8 cellular contexts compared by ENCODE assay signal in the genomic region with DNA sequence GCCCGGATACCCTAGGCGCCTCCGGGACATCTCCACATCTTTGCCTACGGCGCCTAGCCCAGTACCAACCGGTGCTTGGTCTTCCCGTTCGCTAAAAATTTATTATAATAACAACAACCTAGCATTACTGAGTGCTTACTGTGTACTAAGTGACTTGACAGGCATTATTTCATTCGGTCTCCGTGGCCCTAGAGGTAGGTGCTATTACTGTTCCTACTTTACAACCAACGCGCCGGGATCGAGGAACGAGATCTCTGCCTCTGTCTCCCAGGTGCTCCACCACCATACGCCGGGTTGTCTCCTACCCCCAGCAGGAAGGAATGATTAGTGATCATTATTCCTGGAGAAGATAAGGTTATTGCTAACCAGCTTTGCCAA. TPM values are rescaled to one million over a fixed set of nuclear protein-coding genes. Genes with fewer than 3 reads are reported as not detected.
DNase-seq lines count a peak whose midpoint lies in the region; ATAC-seq and TF ChIP-seq lines count a peak whose summit lies in the region.

No MANE protein-coding gene starts in this region.

- H3K36me3 ChIP-seq in SK-N-MC (ENCODE audit: insufficient read depth, low read length) (no peaks in the 10 kb centered on the region), fibroblast of lung (ENCODE audit: control insufficient read depth, insufficient read depth, low read length) (no peaks in the 10 kb centered on the region), osteoblast (ENCODE audit: insufficient read depth, low read length) (no peaks in the 10 kb centered on the region)

- no peaks in the 10 kb centered on the region for H3K9me3 ChIP-seq in SK-N-MC (ENCODE audit: low read depth, low read length)
- no peaks in the 10 kb centered on the region for H3K9me3 ChIP-seq in fibroblast of lung (ENCODE audit: control insufficient read depth, insufficient read depth, low read depth, low read length)
- H3K9me3 ChIP-seq in osteoblast (ENCODE audit: low read depth, low read length): no peaks in the 10 kb centered on the region

- H3K4me3 ChIP-seq in SK-N-MC (peak overlapping the region; percentile 86), fibroblast of lung (replicated peaks in 1 of 4; ENCODE audit: control extremely low read depth in 1 of 4, insufficient read depth in 1 of 4, low read depth in 3 of 4, low read length in 4 of 4) (peak overlapping the region; percentile 67 to 91 (median 86)), osteoblast (ENCODE audit: insufficient read depth, low read length) (peak overlapping the region; percentile 90)

- H4K20me1 ChIP-seq in fibroblast of lung (ENCODE audit: control insufficient read depth, extremely low read depth, insufficient read depth, low read length): no peaks in the 10 kb centered on the region
- H4K20me1 ChIP-seq in osteoblast (ENCODE audit: insufficient read depth, low read length): peaks cover 21% of the 10 kb centered on the region

- H3K27me3 ChIP-seq in fibroblast of lung (ENCODE audit: control insufficient read depth, insufficient read depth, low read length) (peaks cover 2% of the 10 kb centered on the region), osteoblast (ENCODE audit: insufficient read depth, low read length) (no peaks in the 10 kb centered on the region)

- peaks cover 13% of the 10 kb centered on the region for H3K79me2 ChIP-seq in fibroblast of lung (ENCODE audit: control insufficient read depth, insufficient read depth, low read length)
- H3K79me2 ChIP-seq in osteoblast (ENCODE audit: insufficient read depth, low read length): peaks cover 40% of the 10 kb centered on the region

- DNase-seq in DMS79 treated with DMSO at 0.1 percent for 48 hours (lab: John Stamatoyannopoulos, UW): peak; percentile 40
- DNase-seq in DMS79 (lab: John Stamatoyannopoulos, UW): no peak
- DNase-seq in SK-N-MC (ENCODE audit: low read depth, low spot score): no peak
- DNase-seq in fibroblast of lung (ENCODE audit: low read depth in 2 of 2): peak in 1 of 2 donors; percentile 43
- no peak for DNase-seq in osteoblast (ENCODE audit: insufficient read length, low spot score, missing footprints)
- no peak for DNase-seq in germinal center (ENCODE audit: low spot score)

- peaks cover 9% of the 10 kb centered on the region for H3K4me1 ChIP-seq in fibroblast of lung (ENCODE audit: control insufficient read depth, extremely low read depth, insufficient read depth, low read length)
- H3K4me1 ChIP-seq in osteoblast (ENCODE audit: insufficient read depth, low read length): peaks cover 21% of the 10 kb centered on the region

- peak in 1 of 2 donors; percentile 22 for TF ChIP-seq CTCF in fibroblast of lung (conservative IDR thresholded peaks at IDR 0.05 in 1 of 2, IDR thresholded peaks at IDR 0.05 in 1 of 2; ENCODE audit: low read depth in 1 of 2, low read length in 2 of 2)
- no peak for TF ChIP-seq CTCF in osteoblast (IDR thresholded peaks at IDR 0.05; ENCODE audit: extremely low read depth, low read depth, low read length)

- no peak overlapping the region for H3K9ac ChIP-seq in SK-N-MC (ENCODE audit: insufficient read length)
- H3K9ac ChIP-seq in fibroblast of lung (ENCODE audit: insufficient read depth, low read length): peak overlapping the region; percentile 87

- H3K27ac ChIP-seq in SK-N-MC (no peak overlapping the region), fibroblast of lung (ENCODE audit: insufficient read depth, low read length) (peak overlapping the region; percentile 84), osteoblast (ENCODE audit: low read depth, low read length) (peak overlapping the region; percentile 80)

- peak overlapping the region; percentile 40 for H2AFZ ChIP-seq in fibroblast of lung (ENCODE audit: low read length)
- peak overlapping the region; percentile 87 for H2AFZ ChIP-seq in osteoblast (ENCODE audit: low read length)

- H3K4me2 ChIP-seq in fibroblast of lung (ENCODE audit: extremely low read depth, insufficient read depth, low read length) (peak overlapping the region; percentile 69), osteoblast (ENCODE audit: insufficient read depth, low read length) (peak overlapping the region; percentile 86)

- ATAC-seq in HG03039 (IDR thresholded peaks at IDR 0.05; ENCODE audit: unreplicated experiment) (peak; percentile 4), HG03025 (IDR thresholded peaks at IDR 0.05; ENCODE audit: low FRiP score, unreplicated experiment) (no peak)

RNA-seq across cellular contexts. Expression of gene BIN1, which starts 0.7 kb away (rescaled TPM):
- total RNA-seq in fibroblast of lung (68.7 and 119 TPM in 2 replicates), osteoblast (83.7 and 85.4 TPM in 2 replicates)
- 17.3 and 18.8 TPM in 2 replicates for polyA plus RNA-seq in fibroblast of lung
- 26.5 and 33.6 TPM in 2 replicates for polyA plus RNA-seq in fibroblast of lung (2012)
- polyA minus RNA-seq in fibroblast of lung (ENCODE audit: low replicate concordance): 29.7 and 34.4 TPM in 2 replicates
